27 cellular contexts compared by ENCODE assay signal in genomic region chr11:37171451-37171850, GRCh38.
"Had no signal": no experiment of that assay in that cellular context is flagged by ENCODE, and none has a peak within 500 bp of the region (broad histone marks: within the 10 kb centered on the region; RNA-seq: fewer than 3 reads in every experiment).

No MANE protein-coding gene starts in this region.

- H3K27me3 ChIP-seq: neural progenitor cell, ovary, right lobe of liver, spleen, suprapubic skin, testis, tibial artery, transverse colon, upper lobe of right lung, uterus had no signal

- H3K36me3 ChIP-seq: neural progenitor cell, ovary, right lobe of liver, spleen, suprapubic skin, tibial artery, transverse colon, upper lobe of right lung, uterus had no signal

- H3K9me3 ChIP-seq: ovary, psoas muscle, right lobe of liver, suprapubic skin, testis, tibial artery, transverse colon, upper lobe of right lung, uterus had no signal

- H3K4me1 ChIP-seq: neural progenitor cell, parathyroid adenoma, psoas muscle, right lobe of liver, spleen, suprapubic skin, testis, tibial artery, transverse colon, upper lobe of right lung, uterus had no signal

- DNase-seq: naive thymus-derived CD8-positive, alpha-beta T cell; occipital lobe; ovary; posterior cingulate gyrus; psoas muscle; right cardiac atrium; right lobe of liver; spleen; stimulated activated CD4-positive, alpha-beta T cell treated with anti-CD3 and anti-CD28 coated beads, Interleukin-12 subunit alpha, Interleukin-12 subunit beta, amount 100 ng/mL, for 4 hours; stimulated activated CD4-positive, alpha-beta T cell treated with anti-CD3 and anti-CD28 coated beads, Interleukin-1b, Interleukin-23, amount 100 ng/mL, for 48 hours; stimulated activated CD4-positive, alpha-beta T cell treated with anti-CD3 and anti-CD28 coated beads, Interleukin-4, amount 100 ng/mL, for 1 hour; stimulated activated CD4-positive, alpha-beta T cell treated with anti-CD3 and anti-CD28 coated beads, Interleukin-4, amount 100 ng/mL, for 4 hours; stimulated activated CD8-positive, alpha-beta memory T cell treated with anti-CD3 and anti-CD28 coated beads, Interleukin-4, amount 100 ng/mL, for 48 hours; stimulated activated naive CD4-positive, alpha-beta T cell; stimulated activated naive CD8-positive, alpha-beta T cell treated with anti-CD3 and anti-CD28 coated beads, Interleukin-15, amount 100 ng/mL, for 72 hours; stimulated activated naive CD8-positive, alpha-beta T cell treated with anti-CD3 and anti-CD28 coated beads, Interleukin-15, Interleukin-2, amounts not matched to agents 100 U/mL and 50 U/mL, for 24 hours; substantia nigra; testis; tibial artery; transverse colon; upper lobe of right lung; uterus had no signal

- H3K4me3 ChIP-seq: neural progenitor cell, ovary, psoas muscle, right lobe of liver, skin epidermis, smooth muscle cell, spleen, suprapubic skin, testis, tibial artery, transverse colon, upper lobe of right lung, uterus had no signal

- H3K27ac ChIP-seq: neural progenitor cell, ovary, parathyroid adenoma, psoas muscle, right lobe of liver, skin epidermis, spleen, suprapubic skin, testis, tibial artery, transverse colon, upper lobe of right lung, uterus had no signal
